23 cellular contexts compared by ENCODE assay signal in the genomic region with DNA sequence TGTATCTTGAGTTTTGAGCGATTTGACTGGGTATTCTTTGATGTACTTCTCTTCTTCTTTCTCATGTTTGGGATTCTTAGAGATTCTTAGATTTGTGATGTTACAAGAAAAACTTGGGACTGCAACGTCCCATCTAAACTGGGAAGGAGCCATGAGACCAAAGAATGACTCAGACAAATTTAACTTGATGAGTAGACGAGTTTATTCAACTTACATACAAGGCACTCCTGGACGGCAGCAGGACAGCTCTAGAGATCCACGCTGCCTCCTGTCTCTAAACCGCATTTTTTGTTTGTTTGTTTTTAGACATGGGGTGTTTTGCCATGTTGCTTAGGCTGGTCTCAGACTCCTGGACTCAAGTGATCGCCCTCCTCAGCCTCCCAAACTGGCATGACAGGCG.
DNase-seq lines count a peak whose midpoint lies in the region; ATAC-seq, FAIRE-seq and TF ChIP-seq lines count a peak whose summit lies in the region.
"Had no signal": no experiment of that assay in that cellular context is flagged by ENCODE, and none has a peak within 500 bp of the region (broad histone marks: within the 10 kb centered on the region; RNA-seq: fewer than 3 reads in every experiment).

No MANE protein-coding gene starts in this region.

- H3K9ac ChIP-seq in PC-3 (ENCODE audit: low read length) (no peak overlapping the region), K562 (ENCODE audit: insufficient read depth in 1 of 2, low read depth in 2 of 2, low read length in 2 of 2) (no peak overlapping the region)
- H3K9ac ChIP-seq: BLaER1 treated with 17β-estradiol and CSF1 and Interleukin-3, amounts not matched to agents 10 nM and 100 nM had no signal

- H3K4me1 ChIP-seq in PC-3 (ENCODE audit: insufficient read depth, low read length) (peaks cover 12% of the 10 kb centered on the region), K562 (replicated peaks in 1 of 2; ENCODE audit: control insufficient read depth in 2 of 2, insufficient read depth in 2 of 2, low read length in 2 of 2) (peaks cover 0 to 8% of the 10 kb centered on the region in 2 experiments; a peak in 3 of 5 replicates), osteoblast (ENCODE audit: insufficient read depth, low read length) (no peaks in the 10 kb centered on the region), mucosa of descending colon (ENCODE audit: low read depth) (no peaks in the 10 kb centered on the region)

- intact Hi-C loops in PC-3 (cut with micrococcal nuclease) (no loop called here), K562 (cut with micrococcal nuclease) (no loop called here), mucosa of descending colon (cut with DNase I, micrococcal nuclease) (no loop called here)

- TF ChIP-seq POLR2A in H54 (IDR thresholded peaks at IDR 0.05; ENCODE audit: low read depth, low read length) (no peak), K562 (conservative IDR thresholded peaks at IDR 0.05) (no peak)

- FAIRE-seq in H54 (lab: Jason Lieb, UNC) (peak; percentile 43), K562 (lab: Jason Lieb, UNC) (no peak)
- FAIRE-seq: A549, GM12891, H1, RCC 7860 had no signal

- H3K36me3 ChIP-seq in PC-3 (ENCODE audit: low read depth, low read length): no peaks in the 10 kb centered on the region
- H3K36me3 ChIP-seq in K562 (ENCODE audit: control insufficient read depth, insufficient read depth, low read length): peaks cover 3% of the 10 kb centered on the region; the same call in 1 of the 3 replicates
- H3K36me3 ChIP-seq in osteoblast (ENCODE audit: insufficient read depth, low read length): no peaks in the 10 kb centered on the region
- no peaks in the 10 kb centered on the region for H3K36me3 ChIP-seq in mucosa of descending colon (ENCODE audit: low read depth)

- H3K4me3 ChIP-seq in PC-3 (ENCODE audit: low read length): no peak overlapping the region
- H3K4me3 ChIP-seq in K562: no peak overlapping the region
- H3K4me3 ChIP-seq in osteoblast (ENCODE audit: insufficient read depth, low read length): no peak overlapping the region
- no peak overlapping the region for H3K4me3 ChIP-seq in mucosa of descending colon
- H3K4me3 ChIP-seq: A549; BLaER1 treated with 17β-estradiol and CSF1 and Interleukin-3, amounts not matched to agents 10 nM and 100 nM had no signal

- H3K27me3 ChIP-seq in PC-3 (ENCODE audit: low read length) (no peaks in the 10 kb centered on the region), K562 (ENCODE audit: control insufficient read depth in 2 of 2, insufficient read depth in 2 of 2, low read length in 2 of 2) (no peaks in the 10 kb centered on the region), osteoblast (ENCODE audit: insufficient read depth, low read length) (no peaks in the 10 kb centered on the region)
- H3K27me3 ChIP-seq: BLaER1 treated with 17β-estradiol and CSF1 and Interleukin-3, amounts not matched to agents 10 nM and 100 nM had no signal

- POLR2A ChIA-PET in PC-3 (lab: Charles Lee; ENCODE audit: unreplicated experiment): interaction anchor here (0.7 kb wide), 1 partner anchor 10 kb away, joined by 3 read pairs; no protein-coding TSS in a partner anchor
- POLR2A ChIA-PET in K562 (lab: Yijun Ruan, JAX): interaction anchor here (0.6 to 1.0 kb wide), 3 partner anchors 9 to 14 kb away, joined by 3 to 6 read pairs (median 3); no protein-coding TSS in a partner anchor

- TF ChIP-seq RAD21 in K562 (CRISPR knock-in tag; conservative IDR thresholded peaks at IDR 0.05 in 1 of 2, IDR thresholded peaks at IDR 0.05 in 1 of 2): no peak

- TF ChIP-seq EP300 in K562 (IDR thresholded peaks at IDR 0.05; ENCODE audit: low read length): no peak

- BruUV-seq in PC-3 (replicated peaks; lab: Mats Ljungman, UMichigan): no TSS peak
- no TSS peak for BruUV-seq in K562 (replicated peaks; lab: Mats Ljungman, UMichigan)

- TF ChIP-seq CTCF in PC-3 (conservative IDR thresholded peaks at IDR 0.05; ENCODE audit: low read depth, low read length) (no peak), K562 (IDR thresholded peaks at IDR 0.05 in 2 of 3, conservative IDR thresholded peaks at IDR 0.05 in 1 of 3; ENCODE audit: insufficient read depth in 2 of 3, low read depth in 1 of 3, low read length in 3 of 3) (no peak), osteoblast (IDR thresholded peaks at IDR 0.05; ENCODE audit: extremely low read depth, low read depth, low read length) (no peak), mucosa of descending colon (IDR thresholded peaks at IDR 0.05) (no peak)

- H3K9me2 ChIP-seq in PC-3 (replicated peaks; ENCODE audit: low read length): no peaks in the 10 kb centered on the region

- H3K9me3 ChIP-seq in PC-3 (ENCODE audit: low read length): no peaks in the 10 kb centered on the region
- no peaks in the 10 kb centered on the region for H3K9me3 ChIP-seq in K562 (replicated peaks; ENCODE audit: control insufficient read depth, insufficient read depth, low read depth, low read length)
- H3K9me3 ChIP-seq in osteoblast (ENCODE audit: low read depth, low read length): no peaks in the 10 kb centered on the region
- H3K9me3 ChIP-seq in mucosa of descending colon: no peaks in the 10 kb centered on the region

- H3K4me2 ChIP-seq in PC-3 (ENCODE audit: low read length) (no peak overlapping the region), K562 (ENCODE audit: insufficient read depth, low read length) (no peak overlapping the region), osteoblast (ENCODE audit: insufficient read depth, low read length) (no peak overlapping the region)
- H3K4me2 ChIP-seq: A549; BLaER1 treated with 17β-estradiol and CSF1 and Interleukin-3, amounts not matched to agents 10 nM and 100 nM had no signal

- no peaks in the 10 kb centered on the region for H3F3A ChIP-seq in PC-3 (ENCODE audit: low read length, unreplicated experiment)

- CTCF ChIA-PET in PC-3 (lab: Charles Lee) (interaction anchor here (0.5 kb wide), 1 partner anchor 11 kb away, joined by 4 read pairs; no protein-coding TSS in a partner anchor), K562 (lab: Yijun Ruan, JAX; ENCODE audit: low intra/inter-chr PET ratio) (no interaction called here)

- no peaks in the 10 kb centered on the region for H3K9me1 ChIP-seq in K562 (ENCODE audit: control insufficient read depth, insufficient read depth, low read length)

- H4K20me1 ChIP-seq in PC-3 (ENCODE audit: low read length) (no peaks in the 10 kb centered on the region), K562 (replicated peaks; ENCODE audit: control insufficient read depth, insufficient read depth, low read length) (no peaks in the 10 kb centered on the region), osteoblast (ENCODE audit: insufficient read depth, low read length) (no peaks in the 10 kb centered on the region)
- H4K20me1 ChIP-seq: BLaER1 treated with 17β-estradiol and CSF1 and Interleukin-3, amounts not matched to agents 10 nM and 100 nM had no signal

- ATAC-seq in PC-3 (peak; percentile 95), K562 (no peak), mucosa of descending colon (no peak), GM18873 (IDR thresholded peaks at IDR 0.05; ENCODE audit: low FRiP score, unreplicated experiment) (no peak)
- ATAC-seq: A549; CD8-positive, alpha-beta T cell had no signal

- 55% methylated on average over 8 of the region's 8 CpGs for WGBS in K562 (ENCODE audit: insufficient coverage, low coverage, missing lambda C conversion rate)

- in situ Hi-C loops in K562 (cut with MboI): no loop called here

- H2AFZ ChIP-seq in PC-3 (ENCODE audit: low read length) (no peak overlapping the region), K562 (ENCODE audit: low read depth, low read length) (no peak overlapping the region), osteoblast (ENCODE audit: low read length) (no peak overlapping the region)

- DNase-seq in H54 (ENCODE audit: insufficient read length, low spot score): no peak
- DNase-seq in PC-3: peak; percentile 77
- no peak for DNase-seq in K562 (ENCODE audit: extremely low read depth in 1 of 4, low spot score in 3 of 4)
- DNase-seq in osteoblast (ENCODE audit: insufficient read length, low spot score, missing footprints): peak; percentile 68
- no peak for DNase-seq in amygdala (lab: John Stamatoyannopoulos, UW)
- DNase-seq in mucosa of descending colon: no peak
- DNase-seq in NCI-H748 treated with DMSO at 0.1 percent for 48 hours (lab: John Stamatoyannopoulos, UW): no peak
- DNase-seq: CD8-positive, alpha-beta T cell; DMS53; EL; Karpas-422; NCI-H1105 treated with DMSO at 0.1 percent for 48 hours; NCI-H1694; NCI-H2081 treated with DMSO at 0.1 percent for 48 hours; NCI-H446 treated with DMSO at 0.1 percent for 48 hours; NK-92 treated with Interleukin-12 subunit alpha and Interleukin-12 subunit beta, amount 100 ng/mL, for 24 hours; SIG-M5 had no signal

- peak overlapping the region; percentile 35; the same call in 1 of the 2 replicates for H3K27ac ChIP-seq in PC-3 (ENCODE audit: low read length)
- no peak overlapping the region for H3K27ac ChIP-seq in K562 (ENCODE audit: extremely low read depth, low read depth, low read length)
- no peak overlapping the region for H3K27ac ChIP-seq in osteoblast (ENCODE audit: low read depth, low read length)
- H3K27ac ChIP-seq: A549; BLaER1 treated with 17β-estradiol and CSF1 and Interleukin-3, amounts not matched to agents 10 nM and 100 nM had no signal

- no peaks in the 10 kb centered on the region for H3K79me2 ChIP-seq in PC-3 (ENCODE audit: low read length)
- H3K79me2 ChIP-seq in K562 (ENCODE audit: control insufficient read depth, insufficient read depth, low read length): no peaks in the 10 kb centered on the region
- peaks cover 13% of the 10 kb centered on the region for H3K79me2 ChIP-seq in osteoblast (ENCODE audit: insufficient read depth, low read length)

TF ChIP-seq in K562, 482 proteins besides CTCF, POLR2A, EP300 and RAD21 (continues in another document):
- TF ChIP-seq KDM1A (IDR thresholded peaks at IDR 0.05): no peak
- no peak for TF ChIP-seq ATF7 (IDR thresholded peaks at IDR 0.05)
- no peak for TF ChIP-seq SRF (CRISPR knock-in tag; IDR thresholded peaks at IDR 0.05)
- TF ChIP-seq MAFF (IDR thresholded peaks at IDR 0.05; ENCODE audit: low read length): peak; percentile 21; the same call in 1 of the 2 replicates
- no peak for TF ChIP-seq TAF15 (IDR thresholded peaks at IDR 0.05; ENCODE audit: low read depth, low read length)
- TF ChIP-seq PATZ1 (CRISPR knock-in tag; IDR thresholded peaks at IDR 0.05; ENCODE audit: borderline replicate concordance): no peak

Comparison
In these comparisons a context has a peak if more than half of its experiments do, and no peak if none do; other contexts are left out.
1. DNase-seq: peak in PC-3 (single experiment) and osteoblast (single experiment); none in H54 (single experiment), K562 (0 of 4), amygdala (0 of 56), mucosa of descending colon (0 of 3) and NCI-H748 treated with DMSO at 0.1 percent for 48 hours (single experiment).